ENCODE assay signal across 1 cellular context in the genomic region with DNA sequence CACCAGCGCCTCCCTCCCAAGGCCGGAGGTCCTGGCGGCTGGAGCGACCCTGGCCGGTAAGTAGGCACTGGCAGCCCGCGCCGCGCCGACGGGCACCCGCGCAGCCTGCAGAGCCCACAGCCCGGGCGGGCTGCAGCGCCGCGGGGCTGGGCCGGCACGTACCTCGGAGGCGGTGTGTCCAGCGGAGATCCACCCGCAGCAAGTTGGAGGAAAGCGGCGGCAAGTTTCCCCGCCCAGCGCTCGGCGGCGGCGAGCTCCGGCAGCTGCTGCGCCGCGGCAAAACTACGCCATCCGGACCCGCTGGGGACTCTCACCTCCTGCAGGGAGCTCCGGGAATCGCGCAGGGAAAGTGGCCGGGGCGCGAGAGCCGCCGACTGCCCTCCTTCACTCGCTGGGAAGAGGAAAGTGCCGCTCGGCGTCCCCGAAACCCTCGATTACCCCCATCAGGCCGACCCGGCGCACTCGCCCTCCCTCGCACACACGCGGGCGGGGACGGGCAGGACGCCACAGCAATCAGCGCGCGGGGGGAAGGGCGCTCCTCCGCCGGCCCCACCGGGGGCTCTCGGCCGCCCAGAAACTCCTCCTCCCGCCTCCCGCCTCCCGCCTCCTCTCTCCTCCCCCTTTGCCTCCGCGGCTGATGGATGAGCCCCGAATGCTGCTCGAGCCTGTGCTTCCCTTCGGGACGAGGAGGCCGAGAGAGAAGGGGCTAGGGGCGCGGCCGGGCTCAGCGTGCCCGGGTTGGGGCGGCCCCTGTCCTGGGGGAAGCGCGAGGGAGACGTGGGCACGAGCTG.
TF ChIP-seq lines count a peak whose summit lies in the region.

TGFBR3 (minus strand) TSS at position 436 of the 791 bp plus-strand sequence. CDS start 24,620 bp downstream, outside the sequence.

TF ChIP-seq in K562, 482 proteins besides CTCF, POLR2A, EP300 and RAD21 (continued from another document and continues in another):
- peak; percentile 70; the same call in 1 of the 2 replicates for TF ChIP-seq EP400 (IDR thresholded peaks at IDR 0.05)
- no peak for TF ChIP-seq NEUROD1 (IDR thresholded peaks at IDR 0.05; ENCODE audit: borderline replicate concordance, low read depth, low read length, partially characterized antibody)
- TF ChIP-seq COPS2 (conservative IDR thresholded peaks at IDR 0.05) = no peak
- no peak for TF ChIP-seq ZNF253 (CRISPR knock-in tag; conservative IDR thresholded peaks at IDR 0.05)
- TF ChIP-seq ZBED1 (IDR thresholded peaks at IDR 0.05) = no peak
- no peak for TF ChIP-seq THRAP3 (IDR thresholded peaks at IDR 0.05; ENCODE audit: borderline replicate concordance)
- TF ChIP-seq PCBP2 (IDR thresholded peaks at IDR 0.05; ENCODE audit: low read depth, low read length, poor library complexity, severe bottlenecking) = no peak
- TF ChIP-seq ZZZ3 (IDR thresholded peaks at IDR 0.05) = no peak
- TF ChIP-seq SMARCA4 (IDR thresholded peaks at IDR 0.05) = peak; percentile 20; the same call in 1 of the 2 replicates
- peak; percentile 71 to 86 for TF ChIP-seq E2F6 (IDR thresholded peaks at IDR 0.05; ENCODE audit: borderline replicate concordance in 1 of 2, extremely low read depth in 1 of 2, insufficient read depth in 1 of 2, insufficient read length in 1 of 2, low read depth in 1 of 2, low read length in 1 of 2, poor library complexity in 1 of 2, severe bottlenecking in 1 of 2)
- TF ChIP-seq SRSF3 (IDR thresholded peaks at IDR 0.05; ENCODE audit: insufficient read depth, low read length) = no peak
- no peak for TF ChIP-seq CCAR2 (IDR thresholded peaks at IDR 0.05; ENCODE audit: low read depth, low read length)
- TF ChIP-seq, protein P1, sequence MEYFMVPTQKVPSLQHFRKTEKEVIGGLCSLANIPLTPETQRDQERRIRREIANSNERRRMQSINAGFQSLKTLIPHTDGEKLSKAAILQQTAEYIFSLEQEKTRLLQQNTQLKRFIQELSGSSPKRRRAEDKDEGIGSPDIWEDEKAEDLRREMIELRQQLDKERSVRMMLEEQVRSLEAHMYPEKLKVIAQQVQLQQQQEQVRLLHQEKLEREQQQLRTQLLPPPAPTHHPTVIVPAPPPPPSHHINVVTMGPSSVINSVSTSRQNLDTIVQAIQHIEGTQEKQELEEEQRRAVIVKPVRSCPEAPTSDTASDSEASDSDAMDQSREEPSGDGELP (CRISPR knock-in tag; IDR thresholded peaks at IDR 0.05; ENCODE audit: borderline replicate concordance) = peak; percentile 84; the same call in 1 of the 2 replicates
- TF ChIP-seq ZHX1 (conservative IDR thresholded peaks at IDR 0.05; ENCODE audit: low read length) = no peak
- no peak for TF ChIP-seq STAT5A (IDR thresholded peaks at IDR 0.05; ENCODE audit: borderline replicate concordance, low read length)
- TF ChIP-seq RBM22 (IDR thresholded peaks at IDR 0.05; ENCODE audit: low read depth, low read length, poor library complexity, severe bottlenecking) = peak; percentile 65
- no peak for TF ChIP-seq KLF10 (CRISPR knock-in tag; IDR thresholded peaks at IDR 0.05)
- TF ChIP-seq CREBBP (IDR thresholded peaks at IDR 0.05; ENCODE audit: low read depth, low read length) = no peak
- TF ChIP-seq NFXL1 (CRISPR knock-in tag; IDR thresholded peaks at IDR 0.05) = no peak
- TF ChIP-seq RFX5 (IDR thresholded peaks at IDR 0.05; ENCODE audit: low read depth, low read length) = no peak
- TF ChIP-seq SREBF2 (CRISPR knock-in tag; IDR thresholded peaks at IDR 0.05) = no peak
- TF ChIP-seq, protein P2, sequence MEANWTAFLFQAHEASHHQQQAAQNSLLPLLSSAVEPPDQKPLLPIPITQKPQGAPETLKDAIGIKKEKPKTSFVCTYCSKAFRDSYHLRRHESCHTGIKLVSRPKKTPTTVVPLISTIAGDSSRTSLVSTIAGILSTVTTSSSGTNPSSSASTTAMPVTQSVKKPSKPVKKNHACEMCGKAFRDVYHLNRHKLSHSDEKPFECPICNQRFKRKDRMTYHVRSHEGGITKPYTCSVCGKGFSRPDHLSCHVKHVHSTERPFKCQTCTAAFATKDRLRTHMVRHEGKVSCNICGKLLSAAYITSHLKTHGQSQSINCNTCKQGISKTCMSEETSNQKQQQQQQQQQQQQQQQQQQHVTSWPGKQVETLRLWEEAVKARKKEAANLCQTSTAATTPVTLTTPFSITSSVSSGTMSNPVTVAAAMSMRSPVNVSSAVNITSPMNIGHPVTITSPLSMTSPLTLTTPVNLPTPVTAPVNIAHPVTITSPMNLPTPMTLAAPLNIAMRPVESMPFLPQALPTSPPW (CRISPR knock-in tag; IDR thresholded peaks at IDR 0.05) = peak; percentile 90
- no peak for TF ChIP-seq TSC22D4 (tag; IDR thresholded peaks at IDR 0.05)
- TF ChIP-seq HEY1 (CRISPR knock-in tag; IDR thresholded peaks at IDR 0.05; ENCODE audit: borderline replicate concordance) = no peak
- peak; percentile 73; the same call in 1 of the 2 replicates for TF ChIP-seq PHF8 (IDR thresholded peaks at IDR 0.05; ENCODE audit: borderline replicate concordance, low read length)
- TF ChIP-seq, protein P3, sequence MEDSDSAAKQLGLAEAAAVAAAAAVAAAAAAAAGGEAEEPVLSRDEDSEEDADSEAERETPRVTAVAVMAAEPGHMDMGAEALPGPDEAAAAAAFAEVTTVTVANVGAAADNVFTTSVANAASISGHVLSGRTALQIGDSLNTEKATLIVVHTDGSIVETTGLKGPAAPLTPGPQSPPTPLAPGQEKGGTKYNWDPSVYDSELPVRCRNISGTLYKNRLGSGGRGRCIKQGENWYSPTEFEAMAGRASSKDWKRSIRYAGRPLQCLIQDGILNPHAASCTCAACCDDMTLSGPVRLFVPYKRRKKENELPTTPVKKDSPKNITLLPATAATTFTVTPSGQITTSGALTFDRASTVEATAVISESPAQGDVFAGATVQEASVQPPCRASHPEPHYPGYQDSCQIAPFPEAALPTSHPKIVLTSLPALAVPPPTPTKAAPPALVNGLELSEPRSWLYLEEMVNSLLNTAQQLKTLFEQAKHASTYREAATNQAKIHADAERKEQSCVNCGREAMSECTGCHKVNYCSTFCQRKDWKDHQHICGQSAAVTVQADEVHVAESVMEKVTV (CRISPR knock-in tag; IDR thresholded peaks at IDR 0.05) = no peak
- TF ChIP-seq ERF (CRISPR knock-in tag; IDR thresholded peaks at IDR 0.05) = no peak
- TF ChIP-seq CHD1 (IDR thresholded peaks at IDR 0.05; ENCODE audit: low read length) = peak; percentile 91
- TF ChIP-seq TRIM24 (IDR thresholded peaks at IDR 0.05) = peak in 1 of 2 experiments; percentile 47; a peak in 2 of 4 replicates
- TF ChIP-seq PCBP1 (IDR thresholded peaks at IDR 0.05; ENCODE audit: low read depth, low read length, poor library complexity, severe bottlenecking) = peak; percentile 73
- TF ChIP-seq ZNF592 (IDR thresholded peaks at IDR 0.05) = 0 out of 2 replicates have a peak, but pooled peaks have one; percentile 25
- TF ChIP-seq SRF (CRISPR knock-in tag; IDR thresholded peaks at IDR 0.05) = peak in 1 of 2 experiments; percentile 65; a peak in 1 of 4 replicates
- peak; percentile 46 for TF ChIP-seq POLR2B (IDR thresholded peaks at IDR 0.05; ENCODE audit: low read depth, partially characterized antibody)
- no peak; the same call in none of the 2 replicates for TF ChIP-seq KAT7 (CRISPR knock-in tag; IDR thresholded peaks at IDR 0.05; ENCODE audit: borderline replicate concordance)
- TF ChIP-seq ETV6 (IDR thresholded peaks at IDR 0.05; ENCODE audit: borderline replicate concordance in 1 of 2, low read depth in 2 of 2, low read length in 1 of 2) = no peak
- no peak for TF ChIP-seq ETV6 (CRISPR knock-in tag; IDR thresholded peaks at IDR 0.05; ENCODE audit: borderline replicate concordance)
- TF ChIP-seq KDM5B (IDR thresholded peaks at IDR 0.05; ENCODE audit: insufficient replicate concordance, low read depth, low read length) = peak; percentile 59
- TF ChIP-seq MAZ (CRISPR knock-in tag; conservative IDR thresholded peaks at IDR 0.05 in 1 of 2, IDR thresholded peaks at IDR 0.05 in 1 of 2) = peak; percentile 89 to 97
- 0 out of 2 replicates have a peak, but pooled peaks have one; percentile 16 for TF ChIP-seq TEAD4 (IDR thresholded peaks at IDR 0.05; ENCODE audit: low read length)
- TF ChIP-seq TEAD4 (CRISPR knock-in tag; IDR thresholded peaks at IDR 0.05; ENCODE audit: borderline replicate concordance) = no peak
- no peak for TF ChIP-seq ZNF583 (CRISPR knock-in tag; IDR thresholded peaks at IDR 0.05)
- no peak for TF ChIP-seq PRMT5 (CRISPR knock-in tag; IDR thresholded peaks at IDR 0.05)
- peak; percentile 77 for TF ChIP-seq EGR1 (conservative IDR thresholded peaks at IDR 0.05)
- peak; percentile 44; the same call in 1 of the 2 replicates for TF ChIP-seq SMAD4 (CRISPR knock-in tag; conservative IDR thresholded peaks at IDR 0.05)
- TF ChIP-seq FOXA1 (IDR thresholded peaks at IDR 0.05; ENCODE audit: borderline replicate concordance) = no peak
- 0 out of 4 replicates have a peak, but pooled peaks of 1 of the 2 experiments have one; percentile 50 for TF ChIP-seq NONO (IDR thresholded peaks at IDR 0.05; ENCODE audit: low read depth in 2 of 2, low read length in 1 of 2)
- TF ChIP-seq HES1 (IDR thresholded peaks at IDR 0.05; ENCODE audit: low read depth) = 0 out of 2 replicates have a peak, but pooled peaks have one; percentile 15
- no peak for TF ChIP-seq KLF1 (tag; IDR thresholded peaks at IDR 0.05)
- no peak; the same call in 1 of the 2 replicates for TF ChIP-seq FOSL1 (tag; conservative IDR thresholded peaks at IDR 0.05)
- TF ChIP-seq RBM25 (IDR thresholded peaks at IDR 0.05; ENCODE audit: low read depth, low read length, severe bottlenecking) = peak; percentile 22
- TF ChIP-seq ZFP30 (CRISPR knock-in tag; IDR thresholded peaks at IDR 0.05; ENCODE audit: borderline replicate concordance) = no peak
- TF ChIP-seq HDAC2 (IDR thresholded peaks at IDR 0.05) = peak; percentile 53; the same call in 1 of the 2 replicates
- peak; percentile 48 for TF ChIP-seq NFYB (IDR thresholded peaks at IDR 0.05; ENCODE audit: extremely low read depth, insufficient read length)
- peak; percentile 3 for TF ChIP-seq FUS (optimal IDR thresholded peaks at IDR 0.05; ENCODE audit: low read depth, low read length)
- TF ChIP-seq ZNF589 (CRISPR knock-in tag; IDR thresholded peaks at IDR 0.05; ENCODE audit: low read depth) = no peak; the same call in 1 of the 2 replicates
- TF ChIP-seq L3MBTL2 (IDR thresholded peaks at IDR 0.05) = peak; percentile 79
- TF ChIP-seq SIX5 (IDR thresholded peaks at IDR 0.05; ENCODE audit: borderline replicate concordance in 1 of 2, insufficient read depth in 1 of 2, low read depth in 1 of 2, low read length in 2 of 2) = no peak
- 0 out of 2 replicates have a peak, but pooled peaks have one; percentile 17 for TF ChIP-seq POLR2AphosphoS5 (IDR thresholded peaks at IDR 0.05; ENCODE audit: control insufficient read depth, insufficient read depth, low read depth, low read length)
- TF ChIP-seq RBM15 (IDR thresholded peaks at IDR 0.05; ENCODE audit: insufficient read depth, low read length) = no peak
- 0 out of 2 replicates have a peak, but pooled peaks have one; percentile 39 for TF ChIP-seq HDAC8 (tag; IDR thresholded peaks at IDR 0.05)
